ENCODE assay signal across 13 cellular contexts in genomic region chr10:23540401-23540800, GRCh38.
DNase-seq lines count a peak whose midpoint lies in the region; ATAC-seq and TF ChIP-seq lines count a peak whose summit lies in the region.
"Had no signal": no experiment of that assay in that cellular context is flagged by ENCODE, and none has a peak within 500 bp of the region (broad histone marks: within the 10 kb centered on the region; RNA-seq: fewer than 3 reads in every experiment).

No MANE protein-coding gene starts in this region.

- H3K27me3 Mint-ChIP-seq in CD4-positive, CD25-positive, alpha-beta regulatory T cell, result peaks cover 10% of the 10 kb centered on the region
- no peaks in the 10 kb centered on the region for H3K27me3 Mint-ChIP-seq in T-helper 1 cell treated with Interleukin-12 subunit alpha and Interleukin-12 subunit beta and Interleukin-4 antibody, amounts not matched to agents 30 μg/mL and 1 μg/mL, for 36 hours (ENCODE audit: low read depth)

- H4K5ac ChIP-seq in mesendoderm (ENCODE audit: low read length), result no peak overlapping the region

- no peak overlapping the region for H3K18ac ChIP-seq in mesendoderm (ENCODE audit: low read length)

- no peak overlapping the region for H3K23ac ChIP-seq in mesendoderm (ENCODE audit: low read length)

- H3K9ac ChIP-seq in mesendoderm (ENCODE audit: low read length), result no peak overlapping the region

- H4K8ac ChIP-seq in mesendoderm (ENCODE audit: low read depth, low read length), result no peak overlapping the region

- no peaks in the 10 kb centered on the region for H3K79me1 ChIP-seq in mesendoderm (ENCODE audit: low read length)

- H2BK15ac ChIP-seq in mesendoderm (replicated peaks; ENCODE audit: low read depth), result no peak overlapping the region

- H3K79me2 ChIP-seq in mesendoderm (ENCODE audit: control insufficient read depth, insufficient read depth, low read length), result no peaks in the 10 kb centered on the region

- H3K27me3 ChIP-seq in CD4-positive, CD25-positive, alpha-beta regulatory T cell (ENCODE audit: control insufficient read depth, insufficient read depth, low read length), result no peaks in the 10 kb centered on the region
- H3K27me3 ChIP-seq in mesendoderm (ENCODE audit: insufficient read depth, low read length, poor library complexity) (no peaks in the 10 kb centered on the region), psoas muscle (ENCODE audit: insufficient read depth in 3 of 3, low read length in 2 of 3) (peaks cover 0 to 9% (median 0%) of the 10 kb centered on the region in 3 donors)
- H3K27me3 ChIP-seq: brain microvascular endothelial cell had no signal

- peaks cover 24 to 53% (median 34%) of the 10 kb centered on the region in 4 donors for H3K4me1 Mint-ChIP-seq in CD4-positive, CD25-positive, alpha-beta regulatory T cell
- peaks cover 15% of the 10 kb centered on the region for H3K4me1 Mint-ChIP-seq in T-helper 1 cell treated with Interleukin-12 subunit alpha and Interleukin-12 subunit beta and Interleukin-4 antibody, amounts not matched to agents 30 μg/mL and 1 μg/mL, for 36 hours (ENCODE audit: low read depth)

- H3K9me3 Mint-ChIP-seq in CD4-positive, CD25-positive, alpha-beta regulatory T cell, result peaks cover 0 to 9% (median 3%) of the 10 kb centered on the region in 7 donors
- H3K9me3 Mint-ChIP-seq in T-helper 1 cell treated with Interleukin-12 subunit alpha and Interleukin-12 subunit beta and Interleukin-4 antibody, amounts not matched to agents 30 μg/mL and 1 μg/mL, for 36 hours, result no peaks in the 10 kb centered on the region

- peak overlapping the region; percentile 23 for H3K4me3 ChIP-seq in CD4-positive, CD25-positive, alpha-beta regulatory T cell (ENCODE audit: low read depth, low read length)
- H3K4me3 ChIP-seq in Jurkat, Clone E6-1 (ENCODE audit: low read length), result no peak overlapping the region
- no peak overlapping the region for H3K4me3 ChIP-seq in mesendoderm (ENCODE audit: low read length)
- H3K4me3 ChIP-seq in psoas muscle, result no peak overlapping the region

- ATAC-seq in CD4-positive, CD25-positive, alpha-beta regulatory T cell (ENCODE audit: low read depth in 2 of 2), result peak in 1 of 2 donors; percentile 50
- ATAC-seq in HG03135 (IDR thresholded peaks at IDR 0.05; ENCODE audit: unreplicated experiment) (no peak), psoas muscle (no peak)
- ATAC-seq: sciatic nerve had no signal

- H3K36me3 ChIP-seq in CD4-positive, CD25-positive, alpha-beta regulatory T cell (ENCODE audit: control insufficient read depth, insufficient read depth, low read length), result no peaks in the 10 kb centered on the region
- H3K36me3 ChIP-seq in mesendoderm (ENCODE audit: control insufficient read depth, insufficient read depth, low read length) (no peaks in the 10 kb centered on the region), psoas muscle (ENCODE audit: insufficient read depth in 1 of 2, low read depth in 1 of 2) (no peaks in the 10 kb centered on the region)
- H3K36me3 ChIP-seq: brain microvascular endothelial cell had no signal

- no peak overlapping the region for H2BK120ac ChIP-seq in mesendoderm (ENCODE audit: low read depth, low read length)

- H3K27ac Mint-ChIP-seq in CD4-positive, CD25-positive, alpha-beta regulatory T cell, result peak overlapping the region; percentile 48 to 90 (median 81)
- no peak overlapping the region for H3K27ac Mint-ChIP-seq in T-helper 1 cell treated with Interleukin-12 subunit alpha and Interleukin-12 subunit beta and Interleukin-4 antibody, amounts not matched to agents 30 μg/mL and 1 μg/mL, for 36 hours

- H2BK5ac ChIP-seq in mesendoderm (ENCODE audit: low read length), result no peak overlapping the region

- no peak overlapping the region for H3K4me2 ChIP-seq in mesendoderm (ENCODE audit: low read length)

- intact Hi-C loops in psoas muscle (cut with DNase I), result no loop called here

- DNase-seq in CD4-positive, CD25-positive, alpha-beta regulatory T cell, result peak in 2 of 3 donors; percentile 20 to 67
- peak; percentile 86 for DNase-seq in Jurkat, Clone E6-1 (ENCODE audit: low read depth, low spot score)
- DNase-seq in mesendoderm (peak; percentile 9), dermis blood vessel endothelial cell (no peak), psoas muscle (no peak)
- DNase-seq: brain microvascular endothelial cell, Calu3, NCI-H1092 treated with DMSO at 0.1 percent for 48 hours, NCI-H446 treated with DMSO at 0.1 percent for 48 hours, RPMI8226 had no signal

- no CpG with 5 or more reads among the region's 2 CpGs for WGBS in mesendoderm (ENCODE audit: extremely low coverage, insufficient coverage, low lambda C conversion rate)
- 1 to 4% (median 2%) methylated on average over 2 of the region's 2 CpGs for WGBS in psoas muscle, 3 donors

- H3K36me3 Mint-ChIP-seq in CD4-positive, CD25-positive, alpha-beta regulatory T cell, result peaks cover 7% of the 10 kb centered on the region
- no peaks in the 10 kb centered on the region for H3K36me3 Mint-ChIP-seq in T-helper 1 cell treated with Interleukin-12 subunit alpha and Interleukin-12 subunit beta and Interleukin-4 antibody, amounts not matched to agents 30 μg/mL and 1 μg/mL, for 36 hours (ENCODE audit: low read depth)

- no peak overlapping the region for H3K4ac ChIP-seq in mesendoderm (ENCODE audit: low read depth, low read length)

- H3K9me3 ChIP-seq in CD4-positive, CD25-positive, alpha-beta regulatory T cell (ENCODE audit: control insufficient read depth in 2 of 2, low read length in 2 of 2), result no peaks in the 10 kb centered on the region
- H3K9me3 ChIP-seq in psoas muscle, result no peaks in the 10 kb centered on the region

- H3K4me3 Mint-ChIP-seq in CD4-positive, CD25-positive, alpha-beta regulatory T cell, result peak overlapping the region; percentile 10 to 74 (median 40)
- peak overlapping the region; percentile 0 for H3K4me3 Mint-ChIP-seq in T-helper 1 cell treated with Interleukin-12 subunit alpha and Interleukin-12 subunit beta and Interleukin-4 antibody, amounts not matched to agents 30 μg/mL and 1 μg/mL, for 36 hours

- H2AK5ac ChIP-seq in mesendoderm (ENCODE audit: low read length), result no peak overlapping the region

- H3K4me1 ChIP-seq in CD4-positive, CD25-positive, alpha-beta regulatory T cell (ENCODE audit: control insufficient read depth, insufficient read depth, low read length, poor library complexity, severe bottlenecking), result peaks cover 27% of the 10 kb centered on the region
- H3K4me1 ChIP-seq in mesendoderm (ENCODE audit: control insufficient read depth, low read depth, low read length) (no peaks in the 10 kb centered on the region), psoas muscle (no peaks in the 10 kb centered on the region)

- H3K56ac ChIP-seq in mesendoderm (ENCODE audit: low read length), result no peak overlapping the region

- H3K27ac ChIP-seq in CD4-positive, CD25-positive, alpha-beta regulatory T cell (ENCODE audit: insufficient read depth, low read length, poor library complexity, severe bottlenecking), result no peak overlapping the region
- H3K27ac ChIP-seq in mesendoderm (ENCODE audit: low read depth, low read length) (no peak overlapping the region), psoas muscle (no peak overlapping the region)
- H3K27ac ChIP-seq: brain microvascular endothelial cell had no signal

- no peak for TF ChIP-seq CTCF in psoas muscle (IDR thresholded peaks at IDR 0.05)

Comparison
In these comparisons a context has a peak if more than half of its experiments do, and no peak if none do; other contexts are left out.
1. DNase-seq: peak in CD4-positive, CD25-positive, alpha-beta regulatory T cell (2 of 3), Jurkat, Clone E6-1 (single experiment) and mesendoderm (single experiment); none in dermis blood vessel endothelial cell (single experiment) and psoas muscle (0 of 2).